Comparison of ENCODE assay signal across 17 cellular contexts in the genomic region with DNA sequence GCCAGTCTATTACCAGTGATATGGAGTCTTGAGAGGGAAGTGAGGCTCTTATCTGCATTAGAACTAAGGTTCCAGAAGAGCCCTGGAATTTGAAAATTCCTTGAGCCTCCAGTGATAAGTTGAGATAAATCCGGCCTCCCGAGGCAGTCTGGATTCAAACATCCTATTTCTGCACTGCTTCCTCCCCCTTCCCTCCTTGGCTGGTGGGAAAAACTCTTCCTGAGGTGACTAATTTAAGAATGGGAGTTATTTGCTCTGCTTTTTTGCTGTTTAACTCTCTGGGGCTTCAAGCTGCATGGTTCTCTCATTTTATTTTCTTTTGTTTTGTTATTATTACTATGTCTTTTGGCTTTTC. TPM values are rescaled to one million over a fixed set of nuclear protein-coding genes. Genes with fewer than 3 reads are reported as not detected.
DNase-seq lines count a peak whose midpoint lies in the region; ATAC-seq and TF ChIP-seq lines count a peak whose summit lies in the region.
"Had no signal": no experiment of that assay in that cellular context is flagged by ENCODE, and none has a peak within 500 bp of the region (broad histone marks: within the 10 kb centered on the region; RNA-seq: fewer than 3 reads in every experiment).

No MANE protein-coding gene starts in this region.

- DNase-seq in breast epithelium (ENCODE audit: low spot score in 2 of 2): no peak
- no peak for DNase-seq in MCF 10A (ENCODE audit: unreplicated experiment)
- DNase-seq in fibroblast of villous mesenchyme (ENCODE audit: low read depth): peak; percentile 41
- DNase-seq in uterus: no peak
- DNase-seq in testis: no peak
- DNase-seq: activated CD8-positive, alpha-beta memory T cell treated with anti-CD3 and anti-CD28 coated beads, Interleukin-2, amount 50 U/mL, for 48 hours; activated naive CD4-positive, alpha-beta T cell treated with anti-CD3 and anti-CD28 coated beads, Interleukin-2, amount 50 U/mL, for 16 hours; colonic mucosa; naive thymus-derived CD4-positive, alpha-beta T cell; stimulated activated CD4-positive, alpha-beta T cell treated with anti-CD3 and anti-CD28 coated beads, Interleukin-2, amount 100 ng/mL, for 48 hours had no signal

- H3K27me3 ChIP-seq in breast epithelium: no peaks in the 10 kb centered on the region
- H3K27me3 ChIP-seq in uterus: no peaks in the 10 kb centered on the region
- no peaks in the 10 kb centered on the region for H3K27me3 ChIP-seq in testis
- H3K27me3 ChIP-seq: colonic mucosa had no signal

- H3K36me3 Mint-ChIP-seq in MCF 10A (ENCODE audit: insufficient read depth, unreplicated experiment): no peaks in the 10 kb centered on the region
- H3K36me3 Mint-ChIP-seq: type B pancreatic cell had no signal

- TF ChIP-seq POLR2A in breast epithelium (IDR thresholded peaks at IDR 0.05) (no peak), uterus (IDR thresholded peaks at IDR 0.05) (no peak), testis (IDR thresholded peaks at IDR 0.05) (no peak)

- peaks cover 7% of the 10 kb centered on the region for H3K9me3 Mint-ChIP-seq in MCF 10A (ENCODE audit: unreplicated experiment)
- H3K9me3 Mint-ChIP-seq: type B pancreatic cell had no signal

- H3K9me3 ChIP-seq in breast epithelium: no peaks in the 10 kb centered on the region
- H3K9me3 ChIP-seq in mesodermal cell (ENCODE audit: control insufficient read depth, low read length): no peaks in the 10 kb centered on the region
- H3K9me3 ChIP-seq in uterus: no peaks in the 10 kb centered on the region
- H3K9me3 ChIP-seq in testis: no peaks in the 10 kb centered on the region
- H3K9me3 ChIP-seq: colonic mucosa had no signal

- no peaks in the 10 kb centered on the region for H3K36me3 ChIP-seq in breast epithelium
- H3K36me3 ChIP-seq in mesodermal cell (ENCODE audit: control insufficient read depth, insufficient read depth, low read length): no peaks in the 10 kb centered on the region
- no peaks in the 10 kb centered on the region for H3K36me3 ChIP-seq in uterus
- H3K36me3 ChIP-seq in testis (ENCODE audit: low read depth, missing control alignments): no peaks in the 10 kb centered on the region
- H3K36me3 ChIP-seq: colonic mucosa had no signal

- no peak overlapping the region for H3K4me3 Mint-ChIP-seq in MCF 10A (ENCODE audit: unreplicated experiment)
- H3K4me3 Mint-ChIP-seq: naive thymus-derived CD4-positive, alpha-beta T cell; type B pancreatic cell had no signal

- BruUV-seq in MCF 10A (replicated peaks; lab: Mats Ljungman, UMichigan): no TSS peak

- TF ChIP-seq CTCF in breast epithelium (IDR thresholded peaks at IDR 0.05) (no peak), MCF 10A (IDR thresholded peaks at IDR 0.05; ENCODE audit: unreplicated experiment) (no peak), fibroblast of villous mesenchyme (IDR thresholded peaks at IDR 0.05; ENCODE audit: insufficient read depth, low read depth, low read length) (no peak), uterus (IDR thresholded peaks at IDR 0.05) (no peak), testis (IDR thresholded peaks at IDR 0.05) (no peak)

- H3K4me1 ChIP-seq in breast epithelium: no peaks in the 10 kb centered on the region
- H3K4me1 ChIP-seq in mesodermal cell (ENCODE audit: control insufficient read depth, insufficient read depth, low read length, poor library complexity, severe bottlenecking): peaks cover 48% of the 10 kb centered on the region
- H3K4me1 ChIP-seq in uterus: no peaks in the 10 kb centered on the region
- H3K4me1 ChIP-seq in testis: peaks cover 6% of the 10 kb centered on the region
- H3K4me1 ChIP-seq: colonic mucosa had no signal

- H3K27me3 Mint-ChIP-seq in MCF 10A (ENCODE audit: insufficient read depth, unreplicated experiment): no peaks in the 10 kb centered on the region
- H3K27me3 Mint-ChIP-seq: type B pancreatic cell had no signal

- H3K27ac ChIP-seq in breast epithelium (peak overlapping the region; percentile 5 to 48), mesodermal cell (ENCODE audit: low read depth, low read length, severe bottlenecking) (peak overlapping the region; percentile 94), uterus (peak overlapping the region; percentile 12 to 34), testis (peak overlapping the region in 1 of 2 donors; percentile 59)
- H3K27ac ChIP-seq: 22Rv1, C4-2B, colonic mucosa had no signal

- intact Hi-C loops in breast epithelium (cut with DNase I; ENCODE audit: low total_unique reads): no loop called here
- intact Hi-C loops in MCF 10A (cut with micrococcal nuclease): no loop called here
- intact Hi-C loops in uterus (cut with DNase I; ENCODE audit: low total_unique reads): no loop called here
- intact Hi-C loops in testis (cut with DNase I; ENCODE audit: low total_unique reads): no loop called here

- no peak for ATAC-seq in HG02759 (IDR thresholded peaks at IDR 0.05; ENCODE audit: unreplicated experiment)
- no peak for ATAC-seq in HG02840 (IDR thresholded peaks at IDR 0.05; ENCODE audit: low FRiP score, unreplicated experiment)
- ATAC-seq: left lobe of liver; naive thymus-derived CD4-positive, alpha-beta T cell had no signal

- no peak overlapping the region for H3K4me3 ChIP-seq in breast epithelium
- no peak overlapping the region for H3K4me3 ChIP-seq in fibroblast of villous mesenchyme (ENCODE audit: low read depth, low read length)
- no peak overlapping the region for H3K4me3 ChIP-seq in mesodermal cell (ENCODE audit: extremely low read depth, insufficient read depth, low read length, poor library complexity, severe bottlenecking)
- no peak overlapping the region for H3K4me3 ChIP-seq in uterus
- no peak overlapping the region for H3K4me3 ChIP-seq in testis
- H3K4me3 ChIP-seq: colonic mucosa had no signal

- WGBS in mesodermal cell (ENCODE audit: insufficient coverage in 2 of 2), 2 experiments: no CpG with 5 or more reads among the region's 2 CpGs
- WGBS in testis, 2 donors: 20 to 59% methylated on average over 2 of the region's 2 CpGs

- no peak overlapping the region for H3K27ac Mint-ChIP-seq in MCF 10A (ENCODE audit: low read depth, unreplicated experiment)
- H3K27ac Mint-ChIP-seq: type B pancreatic cell had no signal

- H3K4me1 Mint-ChIP-seq in MCF 10A (ENCODE audit: insufficient read depth, unreplicated experiment): no peaks in the 10 kb centered on the region

- CTCF ChIA-PET in MCF 10A (lab: Yijun Ruan, JAX): no interaction called here

- POLR2A ChIA-PET in MCF 10A (lab: Yijun Ruan, JAX): no interaction called here

RNA-seq across cellular contexts. Expression of a gene that starts 7.7 kb away (rescaled TPM):
- total RNA-seq in breast epithelium: 100 to 1,000 TPM; 166 to 181 (median 177) TPM
- total RNA-seq in MCF 10A (2022): 173 and 187 TPM in 2 replicates
- 168 and 244 TPM in 2 replicates for total RNA-seq in fibroblast of villous mesenchyme
- 534 TPM for polyA plus RNA-seq in mesodermal cell (2013, experiment 1 of 2)
- polyA plus RNA-seq in mesodermal cell (2013, experiment 2 of 2): 623 TPM
- 100 to 1,000 TPM; 251 to 503 (median 267) TPM for total RNA-seq in uterus
- 100 to 1,000 TPM; 182 to 194 TPM for total RNA-seq in testis
- polyA plus RNA-seq in testis (ENCODE audit: insufficient read depth, low read depth, low replicate concordance): 137 TPM
